Comparison of ENCODE assay signal across 15 cellular contexts in the genomic region with DNA sequence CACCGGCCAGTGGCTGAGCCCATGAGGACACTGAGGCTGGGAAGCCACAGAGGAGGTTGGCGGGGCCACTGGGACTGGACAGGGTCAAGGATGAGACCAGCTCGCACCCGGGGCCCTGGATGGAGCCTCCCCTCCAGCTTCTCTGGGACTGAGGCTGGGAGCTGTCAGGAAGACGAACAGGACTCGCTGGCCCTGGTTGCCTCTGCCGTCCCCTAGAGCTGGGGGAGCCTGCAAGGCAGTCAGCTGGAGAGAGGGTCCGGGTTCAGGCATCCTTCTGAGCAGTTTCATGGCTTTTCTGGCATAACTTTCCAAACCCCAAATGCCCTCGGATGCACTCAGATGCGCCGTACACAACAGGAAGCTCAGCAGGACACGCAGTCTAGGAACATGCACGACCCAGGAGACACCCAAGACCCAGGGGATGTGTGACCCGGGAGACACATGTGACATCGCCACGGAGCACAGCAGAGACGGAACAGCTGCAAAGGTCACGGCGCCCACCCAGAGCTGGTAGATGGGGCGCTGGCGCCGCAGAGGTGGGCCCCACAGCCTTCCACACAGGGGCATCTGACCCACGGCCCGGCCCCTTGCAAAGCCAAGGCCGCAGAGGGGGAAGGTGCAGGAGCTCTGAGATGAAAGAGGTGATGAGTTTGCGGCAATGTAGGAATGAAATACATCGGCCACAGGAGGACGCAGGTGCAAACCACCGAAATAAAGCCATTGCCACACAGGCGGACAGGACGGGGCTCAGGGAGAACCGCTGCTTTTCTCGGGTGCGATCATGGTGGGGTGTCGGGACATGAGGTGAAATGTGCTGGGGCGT. TPM values are rescaled to one million over a fixed set of nuclear protein-coding genes. Genes with fewer than 3 reads are reported as not detected.
DNase-seq lines count a peak whose midpoint lies in the region; ATAC-seq, FAIRE-seq and TF ChIP-seq lines count a peak whose summit lies in the region.
"Had no signal": no experiment of that assay in that cellular context is flagged by ENCODE, and none has a peak within 500 bp of the region (broad histone marks: within the 10 kb centered on the region; RNA-seq: fewer than 3 reads in every experiment).

No MANE protein-coding gene starts in this region.

- H3K4me1 ChIP-seq in HepG2 (ENCODE audit: insufficient read depth, low read length) (peaks cover 34% of the 10 kb centered on the region), testis (peaks cover 32% of the 10 kb centered on the region)

- H2AFZ ChIP-seq in HepG2 (ENCODE audit: low read length) = no peak overlapping the region

- no peak overlapping the region for H3K9ac ChIP-seq in HepG2 (ENCODE audit: insufficient read depth, low read depth, low read length)

- no peaks in the 10 kb centered on the region for H3K9me3 Mint-ChIP-seq in activated T-cell treated with anti-CD3 and anti-CD28 coated beads, Interleukin-2, amount 50 U/mL, for 4 hours
- H3K9me3 Mint-ChIP-seq: activated naive CD8-positive, alpha-beta T cell treated with anti-CD3 and anti-CD28 coated beads for 36 hours; IgD-negative memory B cell had no signal

- TF ChIP-seq EP300 in HepG2 (IDR thresholded peaks at IDR 0.05; ENCODE audit: low read depth in 2 of 2, low read length in 2 of 2) (no peak), HepG2 (CRISPR knock-in tag; IDR thresholded peaks at IDR 0.05; ENCODE audit: borderline replicate concordance) (no peak)

- peak; percentile 3 for DNase-seq in activated T-cell treated with anti-CD3 and anti-CD28 coated beads, Interleukin-2, amount 50 U/mL, for 4 hours
- DNase-seq in activated T-cell treated with anti-CD3 and anti-CD28 coated beads, Interleukin-2, amount 50 U/mL, for 1 hour = no peak
- no peak for DNase-seq in HepG2 (ENCODE audit: low spot score)
- peak; percentile 11 for DNase-seq in testis
- DNase-seq in left colon = no peak
- DNase-seq: activated CD4-positive, alpha-beta T cell treated with anti-CD3 and anti-CD28 coated beads, Interleukin-2, amount 50 U/mL, for 4 hours; activated naive CD8-positive, alpha-beta T cell treated with anti-CD3 and anti-CD28 coated beads for 36 hours; DMS 273 treated with DMSO at 0.1 percent for 48 hours; NCI-H1417 treated with DMSO at 0.1 percent for 48 hours; NCI-H510A had no signal

- no peaks in the 10 kb centered on the region for H3K79me2 ChIP-seq in HepG2 (ENCODE audit: insufficient read depth, low read length)

- BruUV-seq in HepG2 (replicated peaks; lab: Mats Ljungman, UMichigan) = no TSS peak

- TF ChIP-seq POLR2A in HepG2 (IDR thresholded peaks at IDR 0.05; ENCODE audit: insufficient read depth in 1 of 2, low read depth in 2 of 2, low read length in 2 of 2) (no peak), testis (IDR thresholded peaks at IDR 0.05) (no peak)

- WGBS in HepG2 (ENCODE audit: low lambda C conversion rate) = 56% methylated on average over 25 of the region's 36 CpGs
- 76 to 82% methylated on average over 32 to 36 of the region's 36 CpGs for WGBS in testis, 2 donors

- H3K27ac ChIP-seq in angular gyrus (ENCODE audit: low read depth, low read length) (peak overlapping the region; percentile 99), HepG2 (ENCODE audit: extremely low read length, insufficient read depth, low read length) (no peak overlapping the region), testis (no peak overlapping the region)

- H3K27me3 ChIP-seq in HepG2 (ENCODE audit: control insufficient read depth in 1 of 2, insufficient read depth in 2 of 2, low read length in 2 of 2) = peaks cover 5 to 22% of the 10 kb centered on the region in 2 experiments; a peak in 4 of 5 replicates
- H3K27me3 ChIP-seq in testis = no peaks in the 10 kb centered on the region

- H3K9me3 ChIP-seq in HepG2 (ENCODE audit: low read length) (no peaks in the 10 kb centered on the region), testis (no peaks in the 10 kb centered on the region)

- ATAC-seq in activated T-cell treated with anti-CD3 and anti-CD28 coated beads, Interleukin-2, amount 50 U/mL, for 4 hours = no peak
- ATAC-seq in HepG2 (no peak), GM18519 (IDR thresholded peaks at IDR 0.05; ENCODE audit: low FRiP score, unreplicated experiment) (no peak), HG03097 (IDR thresholded peaks at IDR 0.05; ENCODE audit: low FRiP score, unreplicated experiment) (no peak), left colon (no peak)

- peaks cover 3% of the 10 kb centered on the region for H3K27me3 Mint-ChIP-seq in activated T-cell treated with anti-CD3 and anti-CD28 coated beads, Interleukin-2, amount 50 U/mL, for 4 hours (ENCODE audit: low read depth)

- H3K4me3 ChIP-seq in HepG2 (replicated peaks in 1 of 3; ENCODE audit: insufficient read depth in 1 of 3, low read depth in 2 of 3, low read length in 3 of 3) (no peak overlapping the region), testis (no peak overlapping the region)

- H3K36me3 ChIP-seq in HepG2 (replicated peaks in 1 of 2; ENCODE audit: control insufficient read depth in 1 of 2, insufficient read depth in 2 of 2, low read length in 2 of 2) = no peaks in the 10 kb centered on the region
- no peaks in the 10 kb centered on the region for H3K36me3 ChIP-seq in testis (ENCODE audit: low read depth, missing control alignments)

- intact Hi-C loops in HepG2 (cut with micrococcal nuclease; ENCODE audit: unreplicated experiment) (loop anchor here (10.0 kb wide), 1 partner anchor 219 kb away; a partner anchor contains a TSS), testis (cut with DNase I; ENCODE audit: low total_unique reads) (no loop called here), left colon (cut with DNase I, micrococcal nuclease) (no loop called here)

- peaks cover 13% of the 10 kb centered on the region for H3K4me1 Mint-ChIP-seq in activated T-cell treated with anti-CD3 and anti-CD28 coated beads, Interleukin-2, amount 50 U/mL, for 4 hours (ENCODE audit: low read depth)

- no peak overlapping the region for H3K4me3 Mint-ChIP-seq in activated T-cell treated with anti-CD3 and anti-CD28 coated beads, Interleukin-2, amount 50 U/mL, for 4 hours
- H3K4me3 Mint-ChIP-seq: activated naive CD8-positive, alpha-beta T cell treated with anti-CD3 and anti-CD28 coated beads for 36 hours; IgD-negative memory B cell had no signal

- no peak for TF ChIP-seq RAD21 in HepG2 (CRISPR knock-in tag; IDR thresholded peaks at IDR 0.05)

- POLR2A ChIA-PET in HepG2 (lab: Yijun Ruan, JAX) = no interaction called here

- in situ Hi-C loops in HepG2 (cut with HindIII; ENCODE audit: extremely low pct_ligation_motif_present, low pct_unique_long_range_greater_than_20kb) = loop anchor here (10.0 kb wide), 1 partner anchor 219 kb away; a partner anchor contains a TSS

- no peaks in the 10 kb centered on the region for H3K36me3 Mint-ChIP-seq in activated T-cell treated with anti-CD3 and anti-CD28 coated beads, Interleukin-2, amount 50 U/mL, for 4 hours (ENCODE audit: insufficient read depth)
- H3K36me3 Mint-ChIP-seq: activated naive CD8-positive, alpha-beta T cell treated with anti-CD3 and anti-CD28 coated beads for 36 hours; IgD-negative memory B cell had no signal

- TF ChIP-seq CTCF in HepG2 (CRISPR knock-in tag; IDR thresholded peaks at IDR 0.05) (no peak), testis (IDR thresholded peaks at IDR 0.05) (no peak)

- no peak overlapping the region for H3K4me2 ChIP-seq in HepG2 (ENCODE audit: low read depth, low read length)

- H4K20me1 ChIP-seq in HepG2 (ENCODE audit: insufficient read depth, low read length) = no peaks in the 10 kb centered on the region; the same call in 1 of the 2 replicates

- no peak for FAIRE-seq in HepG2 (lab: Jason Lieb, UNC)
- FAIRE-seq: colon had no signal

- CTCF ChIA-PET in HepG2 (lab: Yijun Ruan, JAX; ENCODE audit: low intra/inter-chr PET ratio, low total read pairs) = no interaction called here

TF ChIP-seq in HepG2, 621 proteins besides CTCF, POLR2A, EP300 and RAD21:
- TF ChIP-seq ZNF577 (CRISPR knock-in tag; IDR thresholded peaks at IDR 0.05; ENCODE audit: borderline replicate concordance, low read depth) (no peak), AGO2 (optimal IDR thresholded peaks at IDR 0.05; ENCODE audit: low read depth, low read length) (peak; percentile 85), AGO1 (IDR thresholded peaks at IDR 0.05; ENCODE audit: low read depth, low read length, poor library complexity, severe bottlenecking) (peak; percentile 88)

RNA-seq across cellular contexts. Expression of a gene that starts 17.1 kb away (rescaled TPM):
- under 1 TPM; 0.08 to 0.19 (median 0.08) TPM for total RNA-seq in activated T-cell treated with anti-CD3 and anti-CD28 coated beads, Interleukin-2, amount 50 U/mL, for 4 hours
- total RNA-seq in HepG2 (2016; rRNA removed; fragmentation: Illumina TruSeq; extraction: Trizol) = 0.04 TPM in 1 of 2 replicates, not detected in the other
- not detected in 2 replicates for total RNA-seq in HepG2 (2016; cell fraction: cytosol; rRNA removed; fragmentation: Illumina TruSeq; extraction: Trizol; ENCODE audit: low read depth)
- total RNA-seq in HepG2 (2016; cell fraction: insoluble cytoplasmic fraction; rRNA removed; fragmentation: Illumina TruSeq; extraction: Trizol) = 0.04 TPM in 1 of 2 replicates, not detected in the other
- 0.03 TPM in 1 of 2 replicates, not detected in the other for total RNA-seq in HepG2 (2016; cell fraction: membrane; rRNA removed; fragmentation: Illumina TruSeq; extraction: Trizol)
- not detected in 2 replicates for total RNA-seq in HepG2 (2016; cell fraction: nucleus; rRNA removed; fragmentation: Illumina TruSeq; extraction: Trizol)
- polyA plus RNA-seq in HepG2 (2011; rRNA removed) = 0.05 and 0.07 TPM in 2 replicates
- 0.04 and 0.07 TPM in 2 replicates for polyA plus RNA-seq in HepG2 (2011; cell fraction: cytosol; rRNA removed)
- 0.07 and 0.16 TPM in 2 replicates for polyA plus RNA-seq in HepG2 (2011; cell fraction: nucleus; rRNA removed)
- 0.17 and 0.20 TPM in 2 replicates for polyA plus RNA-seq in HepG2 (2012)
- not detected in 2 replicates for polyA plus RNA-seq in HepG2 (2016; cell fraction: cytosol; fragmentation: Illumina TruSeq; extraction: Trizol; ENCODE audit: low read depth)
- 0.05 TPM in 1 of 2 replicates, not detected in the other for polyA plus RNA-seq in HepG2 (2016; cell fraction: insoluble cytoplasmic fraction; fragmentation: Illumina TruSeq; extraction: Trizol; ENCODE audit: low read depth)
- not detected in 2 replicates for polyA plus RNA-seq in HepG2 (2016; cell fraction: membrane; fragmentation: Illumina TruSeq; extraction: Trizol; ENCODE audit: low read depth)
- polyA plus RNA-seq in HepG2 (2016; cell fraction: nucleus; fragmentation: Illumina TruSeq; extraction: Trizol; ENCODE audit: insufficient read depth, low read depth) = not detected in 2 replicates
- polyA minus RNA-seq in HepG2 (2011; rRNA and poly(A)+ RNA removed; ENCODE audit: low replicate concordance) = 0.24 and 0.28 TPM in 2 replicates
- polyA minus RNA-seq in HepG2 (2011; cell fraction: cytosol; rRNA and poly(A)+ RNA removed) = 0.10 and 0.18 TPM in 2 replicates
- 0.12 TPM in 1 of 2 replicates, not detected in the other for polyA minus RNA-seq in HepG2 (2011; cell fraction: nucleus; rRNA and poly(A)+ RNA removed)
- total RNA-seq in testis = 1 to 10 TPM; 2.9 to 5.7 TPM
- polyA plus RNA-seq in testis (ENCODE audit: insufficient read depth, low read depth, low replicate concordance) = 3.8 TPM
- total RNA-seq in left colon = 1 to 10 TPM; 3.9 to 6.3 TPM
- polyA plus RNA-seq: IgD-negative memory B cell had no signal

Comparison
In these comparisons a context has a peak if more than half of its experiments do, and no peak if none do; other contexts are left out.
1. DNase-seq: peak in activated T-cell treated with anti-CD3 and anti-CD28 coated beads, Interleukin-2, amount 50 U/mL, for 4 hours (single experiment) and testis (single experiment); none in activated T-cell treated with anti-CD3 and anti-CD28 coated beads, Interleukin-2, amount 50 U/mL, for 1 hour (single experiment), HepG2 (single experiment) and left colon (0 of 2).